ENCODE assay signal across 8 cellular contexts in the genomic region with DNA sequence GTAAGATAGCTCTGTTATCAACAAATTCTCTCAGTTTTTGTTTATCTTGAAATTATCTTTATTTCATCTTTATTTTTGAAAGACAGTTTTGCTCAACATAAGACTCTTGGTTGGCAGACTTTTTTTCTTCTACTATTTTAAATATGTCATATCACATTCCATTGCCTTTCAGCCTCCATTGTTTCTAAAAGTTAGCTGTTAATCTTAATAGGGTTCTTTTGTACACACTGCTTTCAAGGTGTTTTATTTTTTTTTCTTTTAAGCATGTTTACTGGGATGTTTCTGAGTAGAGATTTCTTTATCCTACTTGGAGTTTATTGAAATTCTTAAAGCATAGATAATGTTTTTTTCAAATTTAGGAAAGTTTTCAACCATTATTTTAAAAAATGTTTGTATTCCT.
"Had no signal": no experiment of that assay in that cellular context is flagged by ENCODE, and none has a peak within 500 bp of the region (broad histone marks: within the 10 kb centered on the region; RNA-seq: fewer than 3 reads in every experiment).

No MANE protein-coding gene starts in this region.

- ATAC-seq: GM12878 had no signal

- FAIRE-seq: G401.6, GM12878, GM12891, GM12892, GM18507, GM19239 had no signal

- H3K4me3 ChIP-seq: GM12878 had no signal

- DNase-seq: GDM1, GF-D8 had no signal
